In genomic region chr10:76864913-76865312, GRCh38 we compare ENCODE assay signal across 30 cellular contexts.
A peak's percentile ranks its signal among the peaks of the same experiment; 100 is the strongest.
DNase-seq lines count a peak whose midpoint lies in the region; ATAC-seq, FAIRE-seq and TF ChIP-seq lines count a peak whose summit lies in the region.
"Had no signal": no experiment of that assay in that cellular context is flagged by ENCODE, and none has a peak within 500 bp of the region (broad histone marks: within the 10 kb centered on the region; RNA-seq: fewer than 3 reads in every experiment).

No MANE protein-coding gene starts in this region.

- WGBS in K562 (ENCODE audit: insufficient coverage, low coverage, missing lambda C conversion rate): 0% methylated on average over 1 of the region's 1 CpG

- H3K27ac ChIP-seq in K562 (ENCODE audit: extremely low read depth, low read depth, low read length): no peak overlapping the region
- H3K27ac ChIP-seq: 22Rv1; A549; BLaER1; BLaER1 treated with 17β-estradiol and CSF1 and Interleukin-3, amounts not matched to agents 10 nM and 100 nM; C4-2B had no signal

- no peak for TF ChIP-seq RAD21 in K562 (CRISPR knock-in tag; conservative IDR thresholded peaks at IDR 0.05 in 1 of 2, IDR thresholded peaks at IDR 0.05 in 1 of 2)

- H3K4me1 ChIP-seq in K562 (replicated peaks in 1 of 2; ENCODE audit: control insufficient read depth in 2 of 2, insufficient read depth in 2 of 2, low read length in 2 of 2) (no peaks in the 10 kb centered on the region), mucosa of descending colon (ENCODE audit: low read depth) (no peaks in the 10 kb centered on the region)
- H3K4me1 ChIP-seq: A549, BE2C, BLaER1, Caco-2 had no signal

- in situ Hi-C loops in K562 (cut with MboI): no loop called here

- H3K9me3 ChIP-seq in K562 (replicated peaks; ENCODE audit: control insufficient read depth, insufficient read depth, low read depth, low read length) (no peaks in the 10 kb centered on the region), mucosa of descending colon (no peaks in the 10 kb centered on the region)
- H3K9me3 ChIP-seq: A549; BE2C; BLaER1; BLaER1 treated with 17β-estradiol and CSF1 and Interleukin-3, amounts not matched to agents 10 nM and 100 nM; Caco-2 had no signal

- TF ChIP-seq EP300 in K562 (IDR thresholded peaks at IDR 0.05; ENCODE audit: low read length): no peak

- FAIRE-seq in K562 (lab: Jason Lieb, UNC): no peak
- FAIRE-seq: A549, D721Med had no signal

- no peak overlapping the region for H3K4me2 ChIP-seq in K562 (ENCODE audit: insufficient read depth, low read length)
- H3K4me2 ChIP-seq: A549; BLaER1; BLaER1 treated with 17β-estradiol and CSF1 and Interleukin-3, amounts not matched to agents 10 nM and 100 nM had no signal

- no TSS peak for BruUV-seq in K562 (replicated peaks; lab: Mats Ljungman, UMichigan)

- H3K9me1 ChIP-seq in K562 (ENCODE audit: control insufficient read depth, insufficient read depth, low read length): no peaks in the 10 kb centered on the region

- H3K36me3 ChIP-seq in K562 (ENCODE audit: control insufficient read depth, insufficient read depth, low read length): no peaks in the 10 kb centered on the region
- no peaks in the 10 kb centered on the region for H3K36me3 ChIP-seq in mucosa of descending colon (ENCODE audit: low read depth)
- H3K36me3 ChIP-seq: BE2C; BLaER1; BLaER1 treated with 17β-estradiol and CSF1 and Interleukin-3, amounts not matched to agents 10 nM and 100 nM had no signal

- POLR2A ChIA-PET in K562 (lab: Yijun Ruan, JAX): no interaction called here

- no peak overlapping the region for H2AFZ ChIP-seq in K562 (ENCODE audit: low read depth, low read length)

- H3K4me3 ChIP-seq in K562: no peak overlapping the region
- no peak overlapping the region for H3K4me3 ChIP-seq in mucosa of descending colon
- H3K4me3 ChIP-seq: A549; BLaER1; BLaER1 treated with 17β-estradiol and CSF1 and Interleukin-3, amounts not matched to agents 10 nM and 100 nM had no signal

- DNase-seq in NCI-H69 (lab: John Stamatoyannopoulos, UW) (peak; percentile 19), K562 (ENCODE audit: extremely low read depth in 1 of 4, low spot score in 3 of 4) (peak in 2 of 4 experiments; percentile 57 to 61), mucosa of descending colon (no peak)
- DNase-seq: 8988T; ACHN; AML-193; BE2C; C1 segment of cervical spinal cord; Caco-2; Calu3; CD4-positive, alpha-beta memory T cell; CD4-positive, alpha-beta T cell; CD4-positive, CD25-positive, alpha-beta regulatory T cell; CD8-positive, alpha-beta memory T cell; CD8-positive, alpha-beta T cell; COR-L47; DMS 273 treated with DMSO at 0.1 percent for 48 hours; DMS153; DMS53; DMS79; DMS79 treated with DMSO at 0.1 percent for 48 hours; DND-41; EL had no signal

- no peak for TF ChIP-seq POLR2A in K562 (conservative IDR thresholded peaks at IDR 0.05)

- intact Hi-C loops in K562 (cut with micrococcal nuclease): no loop called here
- intact Hi-C loops in mucosa of descending colon (cut with DNase I, micrococcal nuclease): no loop called here

- H3K9ac ChIP-seq in K562 (ENCODE audit: insufficient read depth in 1 of 2, low read depth in 2 of 2, low read length in 2 of 2): no peak overlapping the region
- H3K9ac ChIP-seq: BLaER1; BLaER1 treated with 17β-estradiol and CSF1 and Interleukin-3, amounts not matched to agents 10 nM and 100 nM had no signal

- CTCF ChIA-PET in K562 (lab: Yijun Ruan, JAX; ENCODE audit: low intra/inter-chr PET ratio): no interaction called here

- no peaks in the 10 kb centered on the region for H4K20me1 ChIP-seq in K562 (replicated peaks; ENCODE audit: control insufficient read depth, insufficient read depth, low read length)
- H4K20me1 ChIP-seq: BLaER1; BLaER1 treated with 17β-estradiol and CSF1 and Interleukin-3, amounts not matched to agents 10 nM and 100 nM had no signal

- H3K79me2 ChIP-seq in K562 (ENCODE audit: control insufficient read depth, insufficient read depth, low read length): no peaks in the 10 kb centered on the region

- no peak for TF ChIP-seq CTCF in K562 (IDR thresholded peaks at IDR 0.05 in 2 of 3, conservative IDR thresholded peaks at IDR 0.05 in 1 of 3; ENCODE audit: insufficient read depth in 2 of 3, low read depth in 1 of 3, low read length in 3 of 3)
- TF ChIP-seq CTCF in mucosa of descending colon (IDR thresholded peaks at IDR 0.05): no peak

- H3K27me3 ChIP-seq in K562 (ENCODE audit: control insufficient read depth in 2 of 2, insufficient read depth in 2 of 2, low read length in 2 of 2): no peaks in the 10 kb centered on the region
- H3K27me3 ChIP-seq: BE2C; BLaER1; BLaER1 treated with 17β-estradiol and CSF1 and Interleukin-3, amounts not matched to agents 10 nM and 100 nM had no signal

- ATAC-seq in K562 (no peak), mucosa of descending colon (no peak), HG02763 (IDR thresholded peaks at IDR 0.05; ENCODE audit: unreplicated experiment) (no peak)
- ATAC-seq: A549; CD8-positive, alpha-beta T cell had no signal

TF ChIP-seq in K562, 482 proteins besides CTCF, POLR2A, EP300 and RAD21:
- TF ChIP-seq RBM15 (IDR thresholded peaks at IDR 0.05; ENCODE audit: insufficient read depth, low read length) (no peak), TFE3 (CRISPR knock-in tag; IDR thresholded peaks at IDR 0.05) (peak; percentile 62)
